11 cellular contexts compared by ENCODE assay signal in genomic region chr11:40227730-40228129, GRCh38.
DNase-seq lines count a peak whose midpoint lies in the region; ATAC-seq and TF ChIP-seq lines count a peak whose summit lies in the region.
"Had no signal": no experiment of that assay in that cellular context is flagged by ENCODE, and none has a peak within 500 bp of the region (broad histone marks: within the 10 kb centered on the region; RNA-seq: fewer than 3 reads in every experiment).

No MANE protein-coding gene starts in this region.

- H3K9me3 Mint-ChIP-seq in WTC11 = no peaks in the 10 kb centered on the region

- CTCF ChIA-PET in WTC11 (lab: Charles Lee) = no interaction called here

- no peaks in the 10 kb centered on the region for H3K36me3 Mint-ChIP-seq in WTC11

- H3K27ac Mint-ChIP-seq in WTC11 = no peak overlapping the region

- no peak for TF ChIP-seq CTCF in WTC11 (IDR thresholded peaks at IDR 0.05)

- ATAC-seq in GM18508 (IDR thresholded peaks at IDR 0.05; ENCODE audit: insufficient read depth, unreplicated experiment) = peak; percentile 96
- peak; percentile 76 for ATAC-seq in GM19463 (IDR thresholded peaks at IDR 0.05; ENCODE audit: unreplicated experiment)
- peak; percentile 92 for ATAC-seq in HG02870 (IDR thresholded peaks at IDR 0.05; ENCODE audit: unreplicated experiment)
- ATAC-seq in HG03571 (IDR thresholded peaks at IDR 0.05; ENCODE audit: unreplicated experiment) = peak; percentile 91
- no peak for ATAC-seq in WTC11
- ATAC-seq in HG03457 (IDR thresholded peaks at IDR 0.05; ENCODE audit: unreplicated experiment) = no peak

- peaks cover 46% of the 10 kb centered on the region for H3K4me1 Mint-ChIP-seq in WTC11

- POLR2A ChIA-PET in WTC11 (lab: Charles Lee) = no interaction called here

- peaks cover 55% of the 10 kb centered on the region for H3K27me3 Mint-ChIP-seq in WTC11 (ENCODE audit: low read depth)

- DNase-seq in WTC11 (ENCODE audit: low spot score) (no peak), retina (no peak), NCI-H510A (lab: John Stamatoyannopoulos, UW) (no peak)
- DNase-seq: activated naive CD4-positive, alpha-beta T cell treated with anti-CD3 and anti-CD28 coated beads, Interleukin-2, amount 50 U/mL, for 16 hours; mammary epithelial cell; NCI-H2029 treated with DMSO at 0.1 percent for 48 hours had no signal

- H3K4me3 Mint-ChIP-seq in WTC11 = no peak overlapping the region

TF ChIP-seq in WTC11, 78 proteins besides CTCF, POLR2A, EP300 and RAD21:
- TF ChIP-seq ERG (CRISPR knock-in tag; IDR thresholded peaks at IDR 0.05) = no peak
- no peak for TF ChIP-seq JUN (CRISPR knock-in tag; IDR thresholded peaks at IDR 0.05)
- no peak for TF ChIP-seq CREB1 (CRISPR knock-in tag; IDR thresholded peaks at IDR 0.05)
- no peak for TF ChIP-seq ZNF532 (CRISPR knock-in tag; IDR thresholded peaks at IDR 0.05; ENCODE audit: borderline replicate concordance)
- TF ChIP-seq KAT7 (CRISPR knock-in tag; IDR thresholded peaks at IDR 0.05; ENCODE audit: borderline replicate concordance) = no peak
- no peak for TF ChIP-seq TCF7 (CRISPR knock-in tag; IDR thresholded peaks at IDR 0.05; ENCODE audit: low read depth)
- TF ChIP-seq GRHL2 (CRISPR knock-in tag; IDR thresholded peaks at IDR 0.05; ENCODE audit: insufficient replicate concordance, severe bottlenecking) = no peak
- TF ChIP-seq EMX1 (CRISPR knock-in tag; IDR thresholded peaks at IDR 0.05) = no peak
- no peak for TF ChIP-seq CREM (CRISPR knock-in tag; IDR thresholded peaks at IDR 0.05)
- no peak for TF ChIP-seq E2F4 (CRISPR knock-in tag; IDR thresholded peaks at IDR 0.05; ENCODE audit: borderline replicate concordance, low read depth)
- TF ChIP-seq RELA (CRISPR knock-in tag; IDR thresholded peaks at IDR 0.05; ENCODE audit: borderline replicate concordance) = no peak
- no peak for TF ChIP-seq MLX (CRISPR knock-in tag; IDR thresholded peaks at IDR 0.05)
- TF ChIP-seq AFF4 (CRISPR knock-in tag; IDR thresholded peaks at IDR 0.05; ENCODE audit: borderline replicate concordance) = no peak
- TF ChIP-seq CBFB (CRISPR knock-in tag; IDR thresholded peaks at IDR 0.05; ENCODE audit: low read depth) = no peak
- no peak for TF ChIP-seq IRF2 (CRISPR knock-in tag; IDR thresholded peaks at IDR 0.05; ENCODE audit: borderline replicate concordance, low read depth)
- TF ChIP-seq FOXP4 (CRISPR knock-in tag; IDR thresholded peaks at IDR 0.05) = no peak

Comparison
In these comparisons a context has a peak if more than half of its experiments do, and no peak if none do; other contexts are left out.
1. ATAC-seq: peak in GM18508 (single experiment), GM19463 (single experiment), HG02870 (single experiment) and HG03571 (single experiment); none in WTC11 (single experiment) and HG03457 (single experiment).